Comparison of ENCODE assay signal across 20 cellular contexts in the genomic region with DNA sequence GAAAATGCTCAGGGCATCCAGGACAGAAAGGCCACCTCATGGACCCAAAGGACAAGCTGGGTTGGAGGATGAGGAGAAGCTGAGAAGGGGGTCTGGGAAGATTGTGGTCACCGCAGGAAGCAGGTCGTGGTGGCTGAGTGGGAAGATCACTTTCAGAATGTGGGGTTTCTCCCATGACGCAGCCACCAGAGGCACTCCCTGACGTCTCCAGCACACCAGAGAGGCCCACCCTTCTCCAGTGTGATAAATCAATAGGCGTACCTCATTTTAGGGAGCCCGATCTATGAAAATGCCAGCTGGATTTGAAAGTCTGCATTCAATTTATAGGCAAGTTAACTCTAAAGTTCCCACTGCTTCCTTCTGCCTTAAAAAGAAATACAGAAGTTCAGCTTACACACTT. TPM values are rescaled to one million over a fixed set of nuclear protein-coding genes. Genes with fewer than 3 reads are reported as not detected.
"Had no signal": no experiment of that assay in that cellular context is flagged by ENCODE, and none has a peak within 500 bp of the region (broad histone marks: within the 10 kb centered on the region; RNA-seq: fewer than 3 reads in every experiment).

No MANE protein-coding gene starts in this region.

- H3K36me3 Mint-ChIP-seq: activated naive CD8-positive, alpha-beta T cell treated with anti-CD3 and anti-CD28 coated beads, Interleukin-2, amount 10 ng/mL, durations not matched to agents 7 days and 5 days; natural killer cell treated with Interleukin-12 subunit alpha and Interleukin-12 subunit beta and Interleukin-15 and Interleukin-18, amount 100 ng/mL, for 72 hours; stimulated activated effector memory CD8-positive, alpha-beta T cell treated with anti-CD3 and anti-CD28 coated beads, Interleukin-12 subunit alpha, Interleukin-12 subunit beta, amount 100 ng/mL, for 72 hours had no signal

- H3K27ac Mint-ChIP-seq: activated CD4-positive, alpha-beta T cell treated with anti-CD3 and anti-CD28 coated beads, Interleukin-2, amount 10 ng/mL, durations not matched to agents 24 days and 14 days; activated naive CD8-positive, alpha-beta T cell treated with anti-CD3 and anti-CD28 coated beads, Interleukin-2, amount 10 ng/mL, durations not matched to agents 7 days and 5 days; memory B cell; natural killer cell treated with Interleukin-12 subunit alpha and Interleukin-12 subunit beta and Interleukin-15 and Interleukin-18, amount 100 ng/mL, for 72 hours; WTC11 had no signal

- H3K79me2 ChIP-seq: parathyroid adenoma had no signal

- H3K27ac ChIP-seq: foreskin keratinocyte, parathyroid adenoma, SK-N-MC, skin epidermis had no signal

- H3K27me3 Mint-ChIP-seq: activated CD4-positive, alpha-beta T cell treated with anti-CD3 and anti-CD28 coated beads, Interleukin-2, amount 10 ng/mL, durations not matched to agents 24 days and 14 days had no signal

- DNase-seq: activated CD4-positive, alpha-beta T cell treated with anti-CD3 and anti-CD28 coated beads, Interleukin-2, amount 10 ng/mL, durations not matched to agents 24 days and 14 days; activated effector memory CD4-positive, alpha-beta T cell treated with anti-CD3 and anti-CD28 coated beads, Interleukin-2, amount 50 U/mL, for 16 hours; activated naive CD8-positive, alpha-beta T cell treated with anti-CD3 and anti-CD28 coated beads, Interleukin-2, amount 10 ng/mL, durations not matched to agents 7 days and 5 days; activated T-cell treated with anti-CD3 and anti-CD28 coated beads, Interleukin-2, amount 50 U/mL, for 1 hour; aorta; dorsolateral prefrontal cortex; esophagus squamous epithelium; foreskin keratinocyte; islet precursor cell; substantia nigra; T-helper 1 cell; transverse colon had no signal

- H3K4me3 Mint-ChIP-seq: activated CD4-positive, alpha-beta T cell treated with anti-CD3 and anti-CD28 coated beads, Interleukin-2, amount 10 ng/mL, durations not matched to agents 24 days and 14 days; activated naive CD8-positive, alpha-beta T cell treated with anti-CD3 and anti-CD28 coated beads, Interleukin-2, amount 10 ng/mL, durations not matched to agents 7 days and 5 days; memory B cell; natural killer cell treated with Interleukin-12 subunit alpha and Interleukin-12 subunit beta and Interleukin-15 and Interleukin-18, amount 100 ng/mL, for 72 hours; stimulated activated effector memory CD8-positive, alpha-beta T cell treated with anti-CD3 and anti-CD28 coated beads, Interleukin-12 subunit alpha, Interleukin-12 subunit beta, amount 100 ng/mL, for 72 hours; WTC11 had no signal

- H3K4me1 Mint-ChIP-seq: memory B cell had no signal

- H3K4me3 ChIP-seq: dorsolateral prefrontal cortex, esophagus squamous epithelium, SK-N-MC, skin epidermis, transverse colon had no signal

- H3K9me3 Mint-ChIP-seq: activated CD4-positive, alpha-beta T cell treated with anti-CD3 and anti-CD28 coated beads, Interleukin-2, amount 10 ng/mL, durations not matched to agents 24 days and 14 days; activated naive CD8-positive, alpha-beta T cell treated with anti-CD3 and anti-CD28 coated beads, Interleukin-2, amount 10 ng/mL, durations not matched to agents 7 days and 5 days; memory B cell; natural killer cell treated with Interleukin-12 subunit alpha and Interleukin-12 subunit beta and Interleukin-15 and Interleukin-18, amount 100 ng/mL, for 72 hours; stimulated activated effector memory CD8-positive, alpha-beta T cell treated with anti-CD3 and anti-CD28 coated beads, Interleukin-12 subunit alpha, Interleukin-12 subunit beta, amount 100 ng/mL, for 72 hours had no signal

- H3K4me1 ChIP-seq: foreskin keratinocyte, parathyroid adenoma had no signal

- H2AFZ ChIP-seq: parathyroid adenoma had no signal

- H3K27me3 ChIP-seq: transverse colon had no signal

- H3K36me3 ChIP-seq: esophagus squamous epithelium, transverse colon had no signal

- H3K9me3 ChIP-seq: esophagus squamous epithelium, transverse colon had no signal

RNA-seq across cellular contexts. Expression of a gene that starts 10.5 kb away (rescaled TPM):
- total RNA-seq: bronchial epithelial cell had no signal
